11 cellular contexts compared by ENCODE assay signal in the genomic region with DNA sequence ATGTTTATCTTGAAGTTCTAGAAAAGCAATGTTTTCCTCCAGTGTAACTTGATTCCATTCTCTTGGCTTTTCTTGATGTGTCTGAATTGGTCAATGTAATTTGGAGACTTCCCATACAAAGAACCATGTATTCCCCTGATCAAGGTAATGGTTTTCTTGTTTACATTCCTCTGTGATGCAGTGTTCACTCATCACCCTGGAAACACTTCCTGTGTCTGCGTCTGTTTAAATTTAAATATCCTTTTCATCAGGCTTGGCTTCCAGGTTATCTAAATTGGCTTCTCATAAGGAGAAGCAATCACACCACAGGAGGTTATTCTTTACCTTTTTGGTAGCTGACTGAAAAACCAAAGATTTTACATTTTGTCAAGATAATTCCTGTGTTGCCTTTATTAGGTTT.
DNase-seq lines count a peak whose midpoint lies in the region; ATAC-seq and TF ChIP-seq lines count a peak whose summit lies in the region.
"Had no signal": no experiment of that assay in that cellular context is flagged by ENCODE, and none has a peak within 500 bp of the region (broad histone marks: within the 10 kb centered on the region; RNA-seq: fewer than 3 reads in every experiment).

No MANE protein-coding gene starts in this region.

- no peak for ATAC-seq in HG02840 (IDR thresholded peaks at IDR 0.05; ENCODE audit: low FRiP score, unreplicated experiment)

- no peak for TF ChIP-seq CTCF in astrocyte of the cerebellum (IDR thresholded peaks at IDR 0.05; ENCODE audit: low read depth, low read length, missing control alignments)

- H3K4me3 ChIP-seq in astrocyte of the cerebellum (ENCODE audit: low read depth, low read length), result no peak overlapping the region

- DNase-seq in Caki2 (ENCODE audit: low read depth) (peak; percentile 56), NCI-H1105 (lab: John Stamatoyannopoulos, UW) (peak; percentile 50), astrocyte of the cerebellum (ENCODE audit: low read depth) (peak; percentile 73), kidney tubule cell (ENCODE audit: low spot score) (peak; percentile 93), COLO668 (lab: John Stamatoyannopoulos, UW; ENCODE audit: unreplicated experiment) (no peak), DMS114 treated with DMSO at 0.1 percent for 48 hours (lab: John Stamatoyannopoulos, UW; ENCODE audit: unreplicated experiment) (no peak)
- DNase-seq in stimulated activated CD4-positive, alpha-beta T cell treated with anti-CD3 and anti-CD28 coated beads, Interleukin-4, amount 100 ng/mL, for 1 hour, result no peak
- DNase-seq: activated T-cell treated with anti-CD3 and anti-CD28 coated beads, Interleukin-2, amount 50 U/mL, for 24 hours; KBM-7; nephron progenitor cell had no signal

- in situ Hi-C loops in Caki2 (cut with HindIII; ENCODE audit: low pct_unique_long_range_greater_than_20kb, low sequenced_read_pairs), result no loop called here
- in situ Hi-C loops in astrocyte of the cerebellum (cut with HindIII; ENCODE audit: low sequenced_read_pairs), result no loop called here

Comparison
In these comparisons a context has a peak if more than half of its experiments do, and no peak if none do; other contexts are left out.
1. DNase-seq: peak in Caki2 (single experiment), NCI-H1105 (single experiment), astrocyte of the cerebellum (single experiment) and kidney tubule cell (single experiment); none in stimulated activated CD4-positive, alpha-beta T cell treated with anti-CD3 and anti-CD28 coated beads, Interleukin-4, amount 100 ng/mL, for 1 hour (single experiment), COLO668 (single experiment) and DMS114 treated with DMSO at 0.1 percent for 48 hours (single experiment).